8 cellular contexts compared by ENCODE assay signal in genomic region chr20:20317195-20318113, GRCh38. TPM values are rescaled to one million over a fixed set of nuclear protein-coding genes. Genes with fewer than 3 reads are reported as not detected.
DNase-seq lines count a peak whose midpoint lies in the region; ATAC-seq lines count a peak whose summit lies in the region.
"Had no signal": no experiment of that assay in that cellular context is flagged by ENCODE, and none has a peak within 500 bp of the region (broad histone marks: within the 10 kb centered on the region; RNA-seq: fewer than 3 reads in every experiment).

No MANE protein-coding gene starts in this region.

- ATAC-seq in GM19397 (IDR thresholded peaks at IDR 0.05; ENCODE audit: unreplicated experiment): peak; percentile 94
- ATAC-seq in HG03064 (IDR thresholded peaks at IDR 0.05; ENCODE audit: low read depth, unreplicated experiment): peak; percentile 94
- peak; percentile 93 to 97 for ATAC-seq in stimulated activated naive B cell treated with anti-CD40 and anti-IgM and Interleukin-4, amounts not matched to agents 10 μg/mL and 1 μg/mL and 100 μg/mL, for 72 hours (replicated peaks)

- intact Hi-C loops in activated T-helper 1 cell treated with anti-CD3 and anti-CD28 coated beads, Interleukin-12 subunit alpha, Interleukin-12 subunit beta, Interleukin-2, Interleukin-4 antibody, amounts not matched to agents 30 ng/mL and 10 ng/mL and 1 ng/mL, durations not matched to agents 14 hours and 24 hours and 36 hours (cut with micrococcal nuclease): no loop called here

- peak; percentile 83 for DNase-seq in NOMO-1 treated with DMSO at 0.1 percent for 48 hours (lab: John Stamatoyannopoulos, UW; ENCODE audit: unreplicated experiment)
- DNase-seq in stimulated activated naive B cell treated with anti-CD40 and anti-IgM and Interleukin-4, amounts not matched to agents 10 μg/mL and 1 μg/mL and 100 μg/mL, for 72 hours: no peak
- no peak for DNase-seq in NCI-H526 treated with DMSO at 0.1 percent for 48 hours (lab: John Stamatoyannopoulos, UW)
- no peak for DNase-seq in activated T-helper 1 cell treated with anti-CD3 and anti-CD28 coated beads, Interleukin-12 subunit alpha, Interleukin-12 subunit beta, Interleukin-2, Interleukin-4 antibody, amounts not matched to agents 30 ng/mL and 10 ng/mL and 1 ng/mL, durations not matched to agents 14 hours and 24 hours and 36 hours (ENCODE audit: low spot score)
- no peak for DNase-seq in stimulated activated CD4-positive, alpha-beta T cell treated with anti-CD3 and anti-CD28 coated beads, Interleukin-4, amount 100 ng/mL, for 1 hour

- peaks cover 7 to 14% of the 10 kb centered on the region in 2 donors for H3K4me1 Mint-ChIP-seq in stimulated activated naive B cell treated with anti-CD40 and anti-IgM and Interleukin-4, amounts not matched to agents 10 μg/mL and 1 μg/mL and 100 μg/mL, for 72 hours
- no peaks in the 10 kb centered on the region for H3K4me1 Mint-ChIP-seq in activated T-helper 1 cell treated with anti-CD3 and anti-CD28 coated beads, Interleukin-12 subunit alpha, Interleukin-12 subunit beta, Interleukin-2, Interleukin-4 antibody, amounts not matched to agents 30 ng/mL and 10 ng/mL and 1 ng/mL, durations not matched to agents 14 hours and 24 hours and 36 hours (ENCODE audit: low read depth)

- H3K9me3 Mint-ChIP-seq in stimulated activated naive B cell treated with anti-CD40 and anti-IgM and Interleukin-4, amounts not matched to agents 10 μg/mL and 1 μg/mL and 100 μg/mL, for 72 hours: peaks cover 6 to 7% of the 10 kb centered on the region in 2 donors
- H3K9me3 Mint-ChIP-seq in activated T-helper 1 cell treated with anti-CD3 and anti-CD28 coated beads, Interleukin-12 subunit alpha, Interleukin-12 subunit beta, Interleukin-2, Interleukin-4 antibody, amounts not matched to agents 30 ng/mL and 10 ng/mL and 1 ng/mL, durations not matched to agents 14 hours and 24 hours and 36 hours: no peaks in the 10 kb centered on the region

- H3K4me3 Mint-ChIP-seq in stimulated activated naive B cell treated with anti-CD40 and anti-IgM and Interleukin-4, amounts not matched to agents 10 μg/mL and 1 μg/mL and 100 μg/mL, for 72 hours: no peak overlapping the region
- H3K4me3 Mint-ChIP-seq in activated T-helper 1 cell treated with anti-CD3 and anti-CD28 coated beads, Interleukin-12 subunit alpha, Interleukin-12 subunit beta, Interleukin-2, Interleukin-4 antibody, amounts not matched to agents 30 ng/mL and 10 ng/mL and 1 ng/mL, durations not matched to agents 14 hours and 24 hours and 36 hours: no peak overlapping the region

- H3K27me3 Mint-ChIP-seq in stimulated activated naive B cell treated with anti-CD40 and anti-IgM and Interleukin-4, amounts not matched to agents 10 μg/mL and 1 μg/mL and 100 μg/mL, for 72 hours: peaks cover 5% of the 10 kb centered on the region in 2 donors
- H3K27me3 Mint-ChIP-seq in activated T-helper 1 cell treated with anti-CD3 and anti-CD28 coated beads, Interleukin-12 subunit alpha, Interleukin-12 subunit beta, Interleukin-2, Interleukin-4 antibody, amounts not matched to agents 30 ng/mL and 10 ng/mL and 1 ng/mL, durations not matched to agents 14 hours and 24 hours and 36 hours (ENCODE audit: insufficient read depth): peaks cover 10% of the 10 kb centered on the region

- no peak overlapping the region for H3K27ac Mint-ChIP-seq in stimulated activated naive B cell treated with anti-CD40 and anti-IgM and Interleukin-4, amounts not matched to agents 10 μg/mL and 1 μg/mL and 100 μg/mL, for 72 hours
- H3K27ac Mint-ChIP-seq in activated T-helper 1 cell treated with anti-CD3 and anti-CD28 coated beads, Interleukin-12 subunit alpha, Interleukin-12 subunit beta, Interleukin-2, Interleukin-4 antibody, amounts not matched to agents 30 ng/mL and 10 ng/mL and 1 ng/mL, durations not matched to agents 14 hours and 24 hours and 36 hours: no peak overlapping the region

- H3K36me3 Mint-ChIP-seq in stimulated activated naive B cell treated with anti-CD40 and anti-IgM and Interleukin-4, amounts not matched to agents 10 μg/mL and 1 μg/mL and 100 μg/mL, for 72 hours: no peaks in the 10 kb centered on the region
- H3K36me3 Mint-ChIP-seq in activated T-helper 1 cell treated with anti-CD3 and anti-CD28 coated beads, Interleukin-12 subunit alpha, Interleukin-12 subunit beta, Interleukin-2, Interleukin-4 antibody, amounts not matched to agents 30 ng/mL and 10 ng/mL and 1 ng/mL, durations not matched to agents 14 hours and 24 hours and 36 hours (ENCODE audit: low read depth): no peaks in the 10 kb centered on the region

RNA-seq across cellular contexts. Expression of gene INSM1, which starts 50.5 kb away (rescaled TPM):
- 30.1 and 32.3 TPM in 2 replicates for total RNA-seq in activated T-helper 1 cell treated with anti-CD3 and anti-CD28 coated beads, Interleukin-12 subunit alpha, Interleukin-12 subunit beta, Interleukin-2, Interleukin-4 antibody, amounts not matched to agents 30 ng/mL and 10 ng/mL and 1 ng/mL, durations not matched to agents 14 hours and 24 hours and 36 hours
- total RNA-seq: kidney epithelial cell had no signal
